In the genomic region with DNA sequence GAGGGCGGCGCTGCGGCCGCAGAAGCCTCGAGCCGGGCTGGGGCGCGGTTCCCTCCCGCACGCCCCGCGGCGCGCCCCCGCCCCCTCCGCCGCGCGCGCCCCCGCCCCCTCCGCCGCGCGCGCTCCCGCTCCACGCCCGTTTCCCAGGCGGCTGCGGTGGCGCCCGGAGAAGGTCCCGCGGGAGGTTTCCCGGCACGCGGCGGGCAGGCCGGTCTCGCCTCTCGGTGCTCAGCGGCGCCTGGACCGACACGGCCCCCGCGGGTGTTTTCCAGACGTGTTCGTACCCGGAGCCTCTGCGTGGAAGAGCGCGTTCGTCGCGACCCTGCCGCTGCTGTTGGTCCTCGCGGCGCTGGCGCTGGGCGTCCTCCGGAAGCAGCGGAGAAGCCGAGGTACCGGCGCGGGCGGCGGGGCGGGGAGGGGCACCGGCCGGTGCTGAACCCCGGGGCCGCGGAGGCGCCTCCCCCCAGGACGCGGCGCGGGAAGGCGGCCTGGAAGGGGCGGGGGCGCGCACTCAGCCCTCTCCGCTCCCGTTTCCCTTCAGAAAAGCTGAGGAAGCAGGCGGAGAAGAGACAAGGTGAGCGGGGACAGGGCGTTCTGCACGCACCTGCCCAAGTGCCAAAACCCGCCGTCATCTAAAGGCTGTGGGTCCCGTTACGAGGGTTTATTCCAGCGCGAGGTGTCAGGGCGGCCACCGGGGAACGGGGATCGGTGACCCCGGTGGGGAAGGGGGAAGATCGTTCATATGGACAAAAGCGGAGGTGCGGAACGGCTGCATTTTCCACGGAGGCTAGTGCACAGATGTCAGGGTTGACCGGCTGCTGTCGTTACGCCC, we compare ENCODE assay signal across 8 cellular contexts. TPM values are rescaled to one million over a fixed set of nuclear protein-coding genes. Genes with fewer than 3 reads are reported as not detected.
DNase-seq lines count a peak whose midpoint lies in the region; ATAC-seq and TF ChIP-seq lines count a peak whose summit lies in the region.

No MANE protein-coding gene starts in this region.

- no peak overlapping the region for H3K9ac ChIP-seq in liver (ENCODE audit: low read depth in 1 of 2, low read length in 2 of 2)

- no peak for ATAC-seq in CD8-positive, alpha-beta T cell

- TF ChIP-seq POLR2A in breast epithelium (IDR thresholded peaks at IDR 0.05): no peak
- no peak for TF ChIP-seq POLR2A in tibial nerve (IDR thresholded peaks at IDR 0.05)

- TF ChIP-seq CTCF in CD8-positive, alpha-beta T cell (IDR thresholded peaks at IDR 0.05): no peak
- no peak for TF ChIP-seq CTCF in breast epithelium (IDR thresholded peaks at IDR 0.05)
- TF ChIP-seq CTCF in liver (IDR thresholded peaks at IDR 0.05; ENCODE audit: low read depth, low read length, missing input control): no peak
- TF ChIP-seq CTCF in tibial nerve (IDR thresholded peaks at IDR 0.05): no peak

- no peak overlapping the region for H3K27ac Mint-ChIP-seq in CD8-positive, alpha-beta T cell
- peak overlapping the region; percentile 34 to 92 (median 81) for H3K27ac Mint-ChIP-seq in IgD-negative memory B cell

- peaks cover 26% of the 10 kb centered on the region for H3K27me3 ChIP-seq in CD8-positive, alpha-beta T cell (ENCODE audit: insufficient read depth, low read length)
- H3K27me3 ChIP-seq in breast epithelium (peaks cover 2 to 84% of the 10 kb centered on the region in 2 donors), liver (ENCODE audit: control insufficient read depth in 4 of 4, insufficient read depth in 4 of 4, low read length in 3 of 4) (peaks cover 4 to 13% (median 10%) of the 10 kb centered on the region in 4 donors), tibial nerve (peaks cover 0 to 91% of the 10 kb centered on the region in 2 donors)

- no peaks in the 10 kb centered on the region for H3K36me3 ChIP-seq in CD8-positive, alpha-beta T cell (ENCODE audit: insufficient read depth, low read length)
- H3K36me3 ChIP-seq in breast epithelium: no peaks in the 10 kb centered on the region
- no peaks in the 10 kb centered on the region for H3K36me3 ChIP-seq in liver (ENCODE audit: control insufficient read depth in 4 of 4, insufficient read depth in 3 of 4, low read depth in 1 of 4, low read length in 3 of 4)
- no peaks in the 10 kb centered on the region for H3K36me3 ChIP-seq in tibial nerve

- WGBS in liver: 3% methylated on average over 111 of the region's 111 CpGs
- 1 to 2% methylated on average over 26 to 31 of the region's 111 CpGs for WGBS in tibial nerve, 2 donors

- no peak for TF ChIP-seq RAD21 in liver (IDR thresholded peaks at IDR 0.05)

- DNase-seq in CD8-positive, alpha-beta T cell: no peak
- no peak for DNase-seq in breast epithelium (ENCODE audit: low spot score in 2 of 2)
- DNase-seq in tibial nerve (ENCODE audit: low spot score in 2 of 2): no peak
- DNase-seq in NCI-H2171 treated with DMSO at 0.1 percent for 48 hours (lab: John Stamatoyannopoulos, UW): no peak
- no peak for DNase-seq in H4 (ENCODE audit: low spot score)
- no peak for DNase-seq in HCEC 1CT

- POLR2A ChIA-PET in CD8-positive, alpha-beta T cell (lab: Charles Lee): no interaction called here

- peaks cover 82% of the 10 kb centered on the region for H3K27me3 Mint-ChIP-seq in CD8-positive, alpha-beta T cell (ENCODE audit: low read depth)
- peaks cover 47% of the 10 kb centered on the region for H3K27me3 Mint-ChIP-seq in IgD-negative memory B cell

- no peak overlapping the region for H3K27ac ChIP-seq in CD8-positive, alpha-beta T cell (ENCODE audit: low read depth, low read length)
- H3K27ac ChIP-seq in breast epithelium (no peak overlapping the region), liver (ENCODE audit: low read depth in 1 of 2, low read length in 2 of 2) (no peak overlapping the region), tibial nerve (no peak overlapping the region)

- no peaks in the 10 kb centered on the region for H3K9me3 ChIP-seq in CD8-positive, alpha-beta T cell (ENCODE audit: low read length)
- no peaks in the 10 kb centered on the region for H3K9me3 ChIP-seq in breast epithelium
- H3K9me3 ChIP-seq in liver (ENCODE audit: control insufficient read depth in 4 of 4, low read length in 3 of 4): no peaks in the 10 kb centered on the region
- no peaks in the 10 kb centered on the region for H3K9me3 ChIP-seq in tibial nerve

- H3K9me3 Mint-ChIP-seq in CD8-positive, alpha-beta T cell: no peaks in the 10 kb centered on the region
- H3K9me3 Mint-ChIP-seq in IgD-negative memory B cell: no peaks in the 10 kb centered on the region

- peaks cover 13% of the 10 kb centered on the region for H3K4me1 ChIP-seq in CD8-positive, alpha-beta T cell (ENCODE audit: insufficient read depth, low read length)
- H3K4me1 ChIP-seq in breast epithelium (peaks cover 0 to 6% of the 10 kb centered on the region in 2 donors), liver (ENCODE audit: control insufficient read depth in 4 of 4, insufficient read depth in 4 of 4, low read length in 3 of 4) (peaks cover 7 to 16% (median 11%) of the 10 kb centered on the region in 4 donors), tibial nerve (peaks cover 0 to 25% (median 16%) of the 10 kb centered on the region in 4 donors)

- intact Hi-C loops in CD8-positive, alpha-beta T cell (cut with DNase I, micrococcal nuclease): loop anchor here in 1 of 2 experiments (10.0 kb wide), 1 partner anchor 268 kb away; no protein-coding TSS in a partner anchor
- intact Hi-C loops in breast epithelium (cut with DNase I; ENCODE audit: low total_unique reads): no loop called here

- no peak for TF ChIP-seq EP300 in tibial nerve (IDR thresholded peaks at IDR 0.05)

- H3K4me3 ChIP-seq in CD8-positive, alpha-beta T cell (ENCODE audit: low read depth, low read length): peak overlapping the region; percentile 45
- H3K4me3 ChIP-seq in breast epithelium: peak overlapping the region; percentile 40 to 77 (median 57)
- peak overlapping the region in 2 of 3 donors; percentile 1 to 54 for H3K4me3 ChIP-seq in liver (ENCODE audit: low read depth in 1 of 3, low read length in 3 of 3)
- H3K4me3 ChIP-seq in tibial nerve: peak overlapping the region; percentile 4 to 57 (median 36)

- peak overlapping the region; percentile 78 for H3K4me3 Mint-ChIP-seq in CD8-positive, alpha-beta T cell
- H3K4me3 Mint-ChIP-seq in IgD-negative memory B cell: peak overlapping the region; percentile 78 to 96 (median 92)

- H3K4me1 Mint-ChIP-seq in CD8-positive, alpha-beta T cell (ENCODE audit: low read depth): peaks cover 15% of the 10 kb centered on the region
- H3K4me1 Mint-ChIP-seq in IgD-negative memory B cell: peaks cover 16 to 40% (median 29%) of the 10 kb centered on the region in 3 donors

- H3K36me3 Mint-ChIP-seq in CD8-positive, alpha-beta T cell: no peaks in the 10 kb centered on the region
- peaks cover 4% of the 10 kb centered on the region for H3K36me3 Mint-ChIP-seq in IgD-negative memory B cell

- CTCF ChIA-PET in CD8-positive, alpha-beta T cell (lab: Charles Lee): no interaction called here

TF ChIP-seq in liver, 16 proteins besides CTCF, POLR2A, EP300 and RAD21:
- TF ChIP-seq RXRA (IDR thresholded peaks at IDR 0.05) (no peak), EGR1 (IDR thresholded peaks at IDR 0.05; ENCODE audit: low read depth in 2 of 2) (no peak), JUND (IDR thresholded peaks at IDR 0.05) (no peak)
- TF ChIP-seq, protein P1, sequence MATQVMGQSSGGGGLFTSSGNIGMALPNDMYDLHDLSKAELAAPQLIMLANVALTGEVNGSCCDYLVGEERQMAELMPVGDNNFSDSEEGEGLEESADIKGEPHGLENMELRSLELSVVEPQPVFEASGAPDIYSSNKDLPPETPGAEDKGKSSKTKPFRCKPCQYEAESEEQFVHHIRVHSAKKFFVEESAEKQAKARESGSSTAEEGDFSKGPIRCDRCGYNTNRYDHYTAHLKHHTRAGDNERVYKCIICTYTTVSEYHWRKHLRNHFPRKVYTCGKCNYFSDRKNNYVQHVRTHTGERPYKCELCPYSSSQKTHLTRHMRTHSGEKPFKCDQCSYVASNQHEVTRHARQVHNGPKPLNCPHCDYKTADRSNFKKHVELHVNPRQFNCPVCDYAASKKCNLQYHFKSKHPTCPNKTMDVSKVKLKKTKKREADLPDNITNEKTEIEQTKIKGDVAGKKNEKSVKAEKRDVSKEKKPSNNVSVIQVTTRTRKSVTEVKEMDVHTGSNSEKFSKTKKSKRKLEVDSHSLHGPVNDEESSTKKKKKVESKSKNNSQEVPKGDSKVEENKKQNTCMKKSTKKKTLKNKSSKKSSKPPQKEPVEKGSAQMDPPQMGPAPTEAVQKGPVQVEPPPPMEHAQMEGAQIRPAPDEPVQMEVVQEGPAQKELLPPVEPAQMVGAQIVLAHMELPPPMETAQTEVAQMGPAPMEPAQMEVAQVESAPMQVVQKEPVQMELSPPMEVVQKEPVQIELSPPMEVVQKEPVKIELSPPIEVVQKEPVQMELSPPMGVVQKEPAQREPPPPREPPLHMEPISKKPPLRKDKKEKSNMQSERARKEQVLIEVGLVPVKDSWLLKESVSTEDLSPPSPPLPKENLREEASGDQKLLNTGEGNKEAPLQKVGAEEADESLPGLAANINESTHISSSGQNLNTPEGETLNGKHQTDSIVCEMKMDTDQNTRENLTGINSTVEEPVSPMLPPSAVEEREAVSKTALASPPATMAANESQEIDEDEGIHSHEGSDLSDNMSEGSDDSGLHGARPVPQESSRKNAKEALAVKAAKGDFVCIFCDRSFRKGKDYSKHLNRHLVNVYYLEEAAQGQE (IDR thresholded peaks at IDR 0.05): no peak

RNA-seq across cellular contexts. Expression of a gene that starts 13.1 kb away (rescaled TPM):
- total RNA-seq in CD8-positive, alpha-beta T cell: not detected
- polyA plus RNA-seq in IgD-negative memory B cell (5.1 TPM), liver (1 to 10 TPM; 4.6 to 4.8 TPM)
- total RNA-seq in breast epithelium (100 to 1,000 TPM in 1 of 3 donors, 10 to 100 TPM in 2; 27.2 to 169 (median 94.6) TPM), liver (10 to 100 TPM in 1 of 2 donors, 1 to 10 TPM in 1; 1.4 to 12.0 TPM), tibial nerve (10 to 100 TPM; 24.9 to 54.9 (median 47.5) TPM)
- 0.15 TPM in 1 of 2 replicates, not detected in the other for total RNA-seq in H4 (2014; rRNA removed; shearing (Covaris generic))
